Comparison of ENCODE assay signal across 6 cellular contexts in the genomic region with DNA sequence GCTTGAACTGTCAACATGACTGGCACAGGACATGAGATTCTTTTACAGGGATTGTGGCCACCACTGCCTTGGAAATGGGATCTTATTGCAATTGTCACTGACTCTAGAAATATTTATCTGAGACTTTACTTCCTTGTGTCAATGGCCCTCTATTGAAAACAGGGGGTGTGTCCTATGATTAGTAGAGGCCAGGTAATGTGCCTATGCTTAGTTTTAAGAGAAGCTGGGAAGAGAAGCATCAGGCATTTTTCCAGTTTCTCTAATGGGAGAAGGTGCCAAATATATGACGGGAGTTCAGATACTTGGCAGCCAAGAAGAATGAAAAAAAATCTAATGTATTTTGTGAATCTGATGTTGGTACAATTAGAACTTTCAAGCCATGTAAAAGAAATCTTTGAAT.
"Had no signal": no experiment of that assay in that cellular context is flagged by ENCODE, and none has a peak within 500 bp of the region (broad histone marks: within the 10 kb centered on the region; RNA-seq: fewer than 3 reads in every experiment).

No MANE protein-coding gene starts in this region.

- H2AFZ ChIP-seq: GM23338 had no signal

- H3K4me2 ChIP-seq: GM23338 had no signal

- H3K4me3 ChIP-seq: GM23338, K562 had no signal

- ATAC-seq: GM23338, K562 had no signal

- DNase-seq: H9, HCEC 1CT, IMR-90, KG1 had no signal
